ENCODE assay signal across 13 cellular contexts in the genomic region with DNA sequence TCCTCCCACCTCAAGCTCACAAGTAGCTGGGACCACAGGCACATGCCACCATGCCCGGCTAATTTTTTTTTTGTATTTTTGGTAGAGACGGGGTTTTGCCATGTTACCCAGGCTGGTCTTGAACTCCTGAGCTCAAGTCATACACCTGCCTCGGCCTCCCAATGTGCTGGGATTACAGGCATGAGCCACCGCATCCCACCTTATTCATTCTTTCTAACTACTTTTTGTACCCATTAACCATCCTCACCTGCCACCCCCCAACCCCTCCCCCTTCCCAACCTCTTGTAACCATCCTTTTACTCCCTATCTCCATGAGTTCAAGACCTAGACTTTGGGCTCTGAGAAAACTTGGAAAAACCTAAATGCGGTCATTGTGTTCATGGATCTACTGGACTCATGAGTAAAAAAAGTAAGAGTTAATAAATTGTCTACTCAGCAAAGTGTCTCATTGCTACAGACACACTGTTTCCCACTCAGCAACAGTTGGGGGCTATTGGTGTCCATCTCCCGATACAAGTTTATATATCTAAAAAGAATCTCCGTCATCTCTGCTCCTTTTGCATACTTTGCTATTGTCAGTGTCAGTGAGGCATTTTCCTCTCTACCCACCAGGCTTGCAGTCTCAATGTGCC. TPM values are rescaled to one million over a fixed set of nuclear protein-coding genes. Genes with fewer than 3 reads are reported as not detected.
"Had no signal": no experiment of that assay in that cellular context is flagged by ENCODE, and none has a peak within 500 bp of the region (broad histone marks: within the 10 kb centered on the region; RNA-seq: fewer than 3 reads in every experiment).

No MANE protein-coding gene starts in this region.

- H3K4me3 Mint-ChIP-seq: activated naive CD4-positive, alpha-beta T cell treated with anti-CD3 and anti-CD28 coated beads, Interleukin-2, amount 50 U/mL, for 24 hours; effector memory CD8-positive, alpha-beta T cell; nephron progenitor cell; stimulated activated effector memory CD8-positive, alpha-beta T cell treated with anti-CD3 and anti-CD28 coated beads, Interleukin-12 subunit alpha, Interleukin-12 subunit beta, amount 100 ng/mL, for 72 hours had no signal

- H3K36me3 ChIP-seq: esophagus squamous epithelium, stomach, WERI-Rb-1 had no signal

- H3K27ac Mint-ChIP-seq: activated naive CD4-positive, alpha-beta T cell treated with anti-CD3 and anti-CD28 coated beads, Interleukin-2, amount 50 U/mL, for 24 hours; effector memory CD8-positive, alpha-beta T cell; nephron progenitor cell; stimulated activated effector memory CD8-positive, alpha-beta T cell treated with anti-CD3 and anti-CD28 coated beads, Interleukin-12 subunit alpha, Interleukin-12 subunit beta, amount 100 ng/mL, for 72 hours had no signal

- DNase-seq: activated CD4-positive, alpha-beta T cell treated with anti-CD3 and anti-CD28 coated beads, Interleukin-2, amount 50 U/mL, for 48 hours; activated gamma-delta T cell; effector memory CD8-positive, alpha-beta T cell; esophagus squamous epithelium; stimulated activated CD4-positive, alpha-beta T cell treated with anti-CD3 and anti-CD28 coated beads, Interleukin-4, amount 100 ng/mL, for 24 hours; stomach; WERI-Rb-1 had no signal

- FAIRE-seq: islet of Langerhans, urothelium cell line had no signal

- H3K27me3 ChIP-seq: esophagus squamous epithelium, stomach had no signal

- H3K9me3 Mint-ChIP-seq: activated naive CD4-positive, alpha-beta T cell treated with anti-CD3 and anti-CD28 coated beads, Interleukin-2, amount 50 U/mL, for 24 hours; effector memory CD8-positive, alpha-beta T cell; stimulated activated effector memory CD8-positive, alpha-beta T cell treated with anti-CD3 and anti-CD28 coated beads, Interleukin-12 subunit alpha, Interleukin-12 subunit beta, amount 100 ng/mL, for 72 hours had no signal

- ATAC-seq: effector memory CD8-positive, alpha-beta T cell; stimulated activated effector memory CD8-positive, alpha-beta T cell treated with anti-CD3 and anti-CD28 coated beads, Interleukin-12 subunit alpha, Interleukin-12 subunit beta, amount 100 ng/mL, for 72 hours had no signal

- H3K4me3 ChIP-seq: esophagus squamous epithelium, stomach had no signal

- H3K36me3 Mint-ChIP-seq: activated naive CD4-positive, alpha-beta T cell treated with anti-CD3 and anti-CD28 coated beads, Interleukin-2, amount 50 U/mL, for 24 hours; stimulated activated effector memory CD8-positive, alpha-beta T cell treated with anti-CD3 and anti-CD28 coated beads, Interleukin-12 subunit alpha, Interleukin-12 subunit beta, amount 100 ng/mL, for 72 hours had no signal

- H3K27ac ChIP-seq: esophagus squamous epithelium, WERI-Rb-1 had no signal

RNA-seq across cellular contexts. Expression of a gene that starts 44.1 kb away (rescaled TPM):
- total RNA-seq: T-helper 2 cell treated with Interferon-gamma antibody and Interleukin-4, amounts not matched to agents 100 ng/mL and 5 ng/mL, for 36 hours had no signal
